ENCODE assay signal across 15 cellular contexts in genomic region chr14:91473046-91473445, GRCh38. TPM values are rescaled to one million over a fixed set of nuclear protein-coding genes. Genes with fewer than 3 reads are reported as not detected.
DNase-seq lines count a peak whose midpoint lies in the region; ATAC-seq lines count a peak whose summit lies in the region.
"Had no signal": no experiment of that assay in that cellular context is flagged by ENCODE, and none has a peak within 500 bp of the region (broad histone marks: within the 10 kb centered on the region; RNA-seq: fewer than 3 reads in every experiment).

No MANE protein-coding gene starts in this region.

- intact Hi-C loops in CD4-positive, alpha-beta memory T cell (cut with micrococcal nuclease) = no loop called here

- peaks cover under 1% of the 10 kb centered on the region for H3K4me1 ChIP-seq in CD4-positive, alpha-beta memory T cell (ENCODE audit: insufficient read depth, low read length)
- H3K4me1 ChIP-seq: A549, Caco-2 had no signal

- peaks cover 95% of the 10 kb centered on the region for H3K36me3 Mint-ChIP-seq in activated T-cell treated with anti-CD3 and anti-CD28 coated beads, Interleukin-2, amount 50 U/mL, for 24 hours (ENCODE audit: low read depth)
- H3K36me3 Mint-ChIP-seq in CD4-positive, alpha-beta memory T cell = peaks cover 60 to 75% of the 10 kb centered on the region in 2 donors
- peaks cover 17 to 58% of the 10 kb centered on the region in 2 donors for H3K36me3 Mint-ChIP-seq in activated naive CD4-positive, alpha-beta T cell treated with anti-CD3 and anti-CD28 coated beads, Interleukin-2, amount 50 U/mL, for 72 hours
- H3K36me3 Mint-ChIP-seq in naive thymus-derived CD8-positive, alpha-beta T cell = peaks cover 10 to 98% (median 25%) of the 10 kb centered on the region in 3 donors

- DNase-seq in activated T-cell treated with anti-CD3 and anti-CD28 coated beads, Interleukin-2, amount 50 U/mL, for 24 hours = no peak
- DNase-seq in activated T-cell treated with anti-CD3 and anti-CD28 coated beads for 4 hours = no peak
- DNase-seq in CD4-positive, alpha-beta memory T cell = no peak
- DNase-seq in activated naive CD4-positive, alpha-beta T cell treated with anti-CD3 and anti-CD28 coated beads, Interleukin-2, amount 50 U/mL, for 72 hours (ENCODE audit: low spot score in 2 of 2) = no peak
- no peak for DNase-seq in naive thymus-derived CD8-positive, alpha-beta T cell
- DNase-seq in H4 (ENCODE audit: low spot score) = no peak
- no peak for DNase-seq in stimulated activated CD4-positive, alpha-beta T cell treated with anti-CD3 and anti-CD28 coated beads, Interleukin-2, amount 100 ng/mL, for 48 hours
- DNase-seq: C1 segment of cervical spinal cord, Caco-2, DMS153, NCI-H187, NCI-H345, NCI-H526 had no signal

- peaks cover 71% of the 10 kb centered on the region for H3K36me3 ChIP-seq in CD4-positive, alpha-beta memory T cell (ENCODE audit: insufficient read depth, low read length)

- no peaks in the 10 kb centered on the region for H3K9me3 ChIP-seq in CD4-positive, alpha-beta memory T cell (ENCODE audit: control insufficient read depth in 1 of 2, low read length in 2 of 2)
- H3K9me3 ChIP-seq: A549, Caco-2 had no signal

- POLR2A ChIA-PET in CD4-positive, alpha-beta memory T cell (lab: Charles Lee; ENCODE audit: partially characterized antibody) = no interaction called here
- POLR2A ChIA-PET in naive thymus-derived CD8-positive, alpha-beta T cell (lab: Charles Lee) = interaction anchor here (0.5 kb wide), 1 partner anchor 44 kb away, joined by 5 read pairs; no protein-coding TSS in a partner anchor

- H3K4me3 ChIP-seq in CD4-positive, alpha-beta memory T cell (ENCODE audit: low read length in 2 of 2) = no peak overlapping the region
- H3K4me3 ChIP-seq: A549, GM23338 had no signal

- no peaks in the 10 kb centered on the region for H3K27me3 ChIP-seq in CD4-positive, alpha-beta memory T cell (ENCODE audit: insufficient read depth, low read length)

- peak overlapping the region; percentile 51 for H3K27ac Mint-ChIP-seq in activated T-cell treated with anti-CD3 and anti-CD28 coated beads, Interleukin-2, amount 50 U/mL, for 24 hours
- peak overlapping the region in 5 of 7 donors; percentile 4 to 62 (median 41) for H3K27ac Mint-ChIP-seq in CD4-positive, alpha-beta memory T cell
- H3K27ac Mint-ChIP-seq in activated naive CD4-positive, alpha-beta T cell treated with anti-CD3 and anti-CD28 coated beads, Interleukin-2, amount 50 U/mL, for 72 hours = peak overlapping the region; percentile 10 to 58
- peak overlapping the region; percentile 50 to 87 (median 72) for H3K27ac Mint-ChIP-seq in naive thymus-derived CD8-positive, alpha-beta T cell
- H3K27ac Mint-ChIP-seq: GM23338 had no signal

- H3K27ac ChIP-seq in CD4-positive, alpha-beta memory T cell (ENCODE audit: low read depth, low read length) = no peak overlapping the region
- H3K27ac ChIP-seq: A549 had no signal

- no peaks in the 10 kb centered on the region for H3K9me3 Mint-ChIP-seq in activated T-cell treated with anti-CD3 and anti-CD28 coated beads, Interleukin-2, amount 50 U/mL, for 24 hours
- H3K9me3 Mint-ChIP-seq in CD4-positive, alpha-beta memory T cell = no peaks in the 10 kb centered on the region
- no peaks in the 10 kb centered on the region for H3K9me3 Mint-ChIP-seq in activated naive CD4-positive, alpha-beta T cell treated with anti-CD3 and anti-CD28 coated beads, Interleukin-2, amount 50 U/mL, for 72 hours
- no peaks in the 10 kb centered on the region for H3K9me3 Mint-ChIP-seq in naive thymus-derived CD8-positive, alpha-beta T cell
- H3K9me3 Mint-ChIP-seq: GM23338 had no signal

- no peak overlapping the region for H3K4me3 Mint-ChIP-seq in activated T-cell treated with anti-CD3 and anti-CD28 coated beads, Interleukin-2, amount 50 U/mL, for 24 hours
- peak overlapping the region in 1 of 8 donors; percentile 51 for H3K4me3 Mint-ChIP-seq in CD4-positive, alpha-beta memory T cell
- H3K4me3 Mint-ChIP-seq in naive thymus-derived CD8-positive, alpha-beta T cell = no peak overlapping the region
- H3K4me3 Mint-ChIP-seq: GM23338 had no signal

- ATAC-seq in activated naive CD4-positive, alpha-beta T cell treated with anti-CD3 and anti-CD28 coated beads, Interleukin-2, amount 50 U/mL, for 72 hours = no peak
- ATAC-seq in naive thymus-derived CD8-positive, alpha-beta T cell = no peak
- ATAC-seq: A549, GM23338 had no signal

- no peaks in the 10 kb centered on the region for H3K27me3 Mint-ChIP-seq in activated T-cell treated with anti-CD3 and anti-CD28 coated beads, Interleukin-2, amount 50 U/mL, for 24 hours
- no peaks in the 10 kb centered on the region for H3K27me3 Mint-ChIP-seq in CD4-positive, alpha-beta memory T cell
- H3K27me3 Mint-ChIP-seq in naive thymus-derived CD8-positive, alpha-beta T cell = no peaks in the 10 kb centered on the region

- H3K4me1 Mint-ChIP-seq in activated T-cell treated with anti-CD3 and anti-CD28 coated beads, Interleukin-2, amount 50 U/mL, for 24 hours (ENCODE audit: low read depth) = peaks cover 23% of the 10 kb centered on the region
- H3K4me1 Mint-ChIP-seq in CD4-positive, alpha-beta memory T cell = peaks cover 6 to 31% (median 13%) of the 10 kb centered on the region in 4 donors
- H3K4me1 Mint-ChIP-seq in naive thymus-derived CD8-positive, alpha-beta T cell = peaks cover 6 to 23% (median 19%) of the 10 kb centered on the region in 4 donors
- H3K4me1 Mint-ChIP-seq: GM23338 had no signal

- CTCF ChIA-PET in CD4-positive, alpha-beta memory T cell (lab: Charles Lee; ENCODE audit: partially characterized antibody) = interaction anchor here (0.6 to 1.2 kb wide), 2 partner anchors 46 to 53 kb away, joined by 3 read pairs; no protein-coding TSS in a partner anchor

RNA-seq across cellular contexts. Expression of gene PPP4R3A, which starts 37.1 kb away (rescaled TPM):
- total RNA-seq in CD4-positive, alpha-beta memory T cell = 100 to 1,000 TPM; 162 to 169 TPM
- 100 to 1,000 TPM in 1 of 2 donors, 10 to 100 TPM in 1; 58.7 to 131 TPM for polyA plus RNA-seq in CD4-positive, alpha-beta memory T cell
- total RNA-seq in activated naive CD4-positive, alpha-beta T cell treated with anti-CD3 and anti-CD28 coated beads, Interleukin-2, amount 50 U/mL, for 72 hours = 100 to 1,000 TPM; 103 to 138 TPM
- total RNA-seq in naive thymus-derived CD8-positive, alpha-beta T cell = 100 to 1,000 TPM; 197 to 208 TPM
- 100 to 1,000 TPM in 1 of 3 donors, 10 to 100 TPM in 2; 73.8 to 121 (median 75.3) TPM for polyA plus RNA-seq in naive thymus-derived CD8-positive, alpha-beta T cell
- 24.2 and 25.7 TPM in 2 replicates for total RNA-seq in H4 (2014; rRNA removed; shearing (Covaris generic))

RNA-seq across cellular contexts. Expression of gene CCDC88C, which starts 55.4 kb away (rescaled TPM):
- total RNA-seq in CD4-positive, alpha-beta memory T cell = 100 to 1,000 TPM; 272 to 293 TPM
- polyA plus RNA-seq in CD4-positive, alpha-beta memory T cell = 10 to 100 TPM; 17.1 to 51.1 TPM
- total RNA-seq in activated naive CD4-positive, alpha-beta T cell treated with anti-CD3 and anti-CD28 coated beads, Interleukin-2, amount 50 U/mL, for 72 hours = 100 to 1,000 TPM in 1 of 2 donors, 10 to 100 TPM in 1; 98.8 to 113 TPM
- 100 to 1,000 TPM; 300 to 322 TPM for total RNA-seq in naive thymus-derived CD8-positive, alpha-beta T cell
- polyA plus RNA-seq in naive thymus-derived CD8-positive, alpha-beta T cell = 10 to 100 TPM; 23.4 to 41.9 (median 24.0) TPM
- 2.3 and 2.4 TPM in 2 replicates for total RNA-seq in H4 (2014; rRNA removed; shearing (Covaris generic))

Comparison
In these comparisons a context has a peak if more than half of its experiments do, and no peak if none do; other contexts are left out.
1. RNA of gene CCDC88C, which starts 55.4 kb away (total RNA-seq): 300 to 322 TPM in naive thymus-derived CD8-positive, alpha-beta T cell, 272 to 293 TPM in CD4-positive, alpha-beta memory T cell and 98.8 to 113 TPM in activated naive CD4-positive, alpha-beta T cell treated with anti-CD3 and anti-CD28 coated beads, Interleukin-2, amount 50 U/mL, for 72 hours; 2.3 to 2.4 TPM in H4; every median in the first group is over 10 times any median in the second.
2. Peak in every context shown above with its lines, with median percentiles within 50 percentile points of each other: H3K27ac Mint-ChIP-seq.